14 cellular contexts compared by ENCODE assay signal in the genomic region with DNA sequence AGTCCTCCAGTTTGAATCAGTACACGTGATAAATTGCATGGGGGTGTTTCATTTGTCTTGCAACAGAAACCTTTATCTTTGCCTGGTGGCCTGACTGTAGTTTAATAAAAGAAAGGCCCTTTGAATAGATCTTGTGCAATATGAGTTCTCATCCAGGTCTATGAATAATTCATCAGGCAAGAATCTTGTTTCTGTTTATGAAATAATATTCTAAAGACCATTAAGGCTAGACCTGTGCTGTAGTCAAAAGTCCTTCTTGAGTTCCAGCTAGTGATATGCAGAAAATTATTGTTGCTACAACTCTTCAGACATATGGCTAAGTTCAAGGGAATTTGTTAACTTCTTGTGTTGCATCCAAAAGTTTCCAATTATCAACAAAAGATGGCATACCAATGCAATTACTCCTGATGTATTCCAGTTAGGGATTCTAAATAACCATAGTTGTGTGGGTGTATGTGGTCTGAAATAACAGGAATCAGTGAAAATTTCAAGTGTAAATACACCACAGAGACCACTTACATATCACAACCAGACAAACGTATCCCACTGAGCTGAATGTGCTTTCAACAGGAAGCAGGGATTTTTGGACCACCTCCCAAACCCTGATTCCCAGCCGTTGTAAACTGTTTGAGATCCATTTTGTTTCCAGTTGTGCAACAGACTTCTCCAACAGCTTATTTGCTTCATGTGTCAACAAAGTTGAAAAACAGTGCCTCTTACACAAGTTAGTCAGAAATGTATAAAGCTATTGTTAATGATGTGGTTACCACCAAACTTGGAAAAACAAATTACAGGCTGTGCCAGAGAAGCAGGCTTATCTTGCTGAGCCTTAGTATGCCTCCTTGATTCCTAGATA. TPM values are rescaled to one million over a fixed set of nuclear protein-coding genes. Genes with fewer than 3 reads are reported as not detected.
A peak's percentile ranks its signal among the peaks of the same experiment; 100 is the strongest.
DNase-seq lines count a peak whose midpoint lies in the region; ATAC-seq and TF ChIP-seq lines count a peak whose summit lies in the region.
"Had no signal": no experiment of that assay in that cellular context is flagged by ENCODE, and none has a peak within 500 bp of the region (broad histone marks: within the 10 kb centered on the region; RNA-seq: fewer than 3 reads in every experiment).

No MANE protein-coding gene starts in this region.

- H3K79me2 ChIP-seq in GM23338 (replicated peaks; ENCODE audit: insufficient read depth), result no peaks in the 10 kb centered on the region
- H3K79me2 ChIP-seq in smooth muscle cell (ENCODE audit: low read depth), result no peaks in the 10 kb centered on the region

- no peak overlapping the region for H3K9ac ChIP-seq in smooth muscle cell (ENCODE audit: low read depth)

- H3F3A ChIP-seq in GM23338 (replicated peaks; ENCODE audit: low read depth) (no peaks in the 10 kb centered on the region), smooth muscle cell (ENCODE audit: low read depth) (no peaks in the 10 kb centered on the region)

- H3K9me3 Mint-ChIP-seq in GM23338 (peaks cover 10% of the 10 kb centered on the region), brain (peaks cover 3 to 16% (median 7%) of the 10 kb centered on the region in 5 experiments), mesothelial cell of epicardium (peaks cover 18% of the 10 kb centered on the region)

- H3K27me3 ChIP-seq in GM23338 (ENCODE audit: insufficient read depth) (no peaks in the 10 kb centered on the region), right atrium auricular region (no peaks in the 10 kb centered on the region), smooth muscle cell (ENCODE audit: low read depth) (no peaks in the 10 kb centered on the region)

- H3K4me1 ChIP-seq in GM23338 (ENCODE audit: insufficient read depth), result no peaks in the 10 kb centered on the region
- peaks cover 0 to 4% of the 10 kb centered on the region in 2 donors for H3K4me1 ChIP-seq in right atrium auricular region
- H3K4me1 ChIP-seq in smooth muscle cell (ENCODE audit: low read depth), result no peaks in the 10 kb centered on the region
- H3K4me1 ChIP-seq: psoas muscle had no signal

- no peak overlapping the region for H3K27ac Mint-ChIP-seq in GM23338
- H3K27ac Mint-ChIP-seq in brain, result peak overlapping the region in 3 of 5 experiments; percentile 7 to 80 (median 48)
- H3K27ac Mint-ChIP-seq in mesothelial cell of epicardium, result no peak overlapping the region
- H3K27ac Mint-ChIP-seq: activated naive CD4-positive, alpha-beta T cell treated with anti-CD3 and anti-CD28 coated beads, Interleukin-2, amount 10 ng/mL, durations not matched to agents 7 days and 5 days; IgD-negative memory B cell had no signal

- H2AFZ ChIP-seq in GM23338 (peak overlapping the region; percentile 63; the same call in 1 of the 2 replicates), smooth muscle cell (ENCODE audit: low read depth) (no peak overlapping the region)

- H3K36me3 Mint-ChIP-seq in GM23338 (ENCODE audit: low read depth) (peaks cover 3% of the 10 kb centered on the region), brain (no peaks in the 10 kb centered on the region), mesothelial cell of epicardium (no peaks in the 10 kb centered on the region)
- H3K36me3 Mint-ChIP-seq: activated naive CD4-positive, alpha-beta T cell treated with anti-CD3 and anti-CD28 coated beads, Interleukin-2, amount 10 ng/mL, durations not matched to agents 7 days and 5 days; IgD-negative memory B cell had no signal

- 10% methylated on average over 3 of the region's 3 CpGs for WGBS in smooth muscle cell (ENCODE audit: low lambda C conversion rate)

- no peak overlapping the region for H3K4me3 Mint-ChIP-seq in GM23338
- H3K4me3 Mint-ChIP-seq in brain, result no peak overlapping the region
- no peak overlapping the region for H3K4me3 Mint-ChIP-seq in mesothelial cell of epicardium
- H3K4me3 Mint-ChIP-seq: activated naive CD4-positive, alpha-beta T cell treated with anti-CD3 and anti-CD28 coated beads, Interleukin-2, amount 10 ng/mL, durations not matched to agents 7 days and 5 days; IgD-negative memory B cell had no signal

- H3K36me3 ChIP-seq in GM23338 (ENCODE audit: insufficient read depth) (no peaks in the 10 kb centered on the region), right atrium auricular region (no peaks in the 10 kb centered on the region), smooth muscle cell (ENCODE audit: low read depth) (no peaks in the 10 kb centered on the region)

- peaks cover 0 to 8% of the 10 kb centered on the region in 2 donors for H3K9me3 ChIP-seq in right atrium auricular region
- no peaks in the 10 kb centered on the region for H3K9me3 ChIP-seq in smooth muscle cell (replicated peaks; ENCODE audit: low read depth)

- H4K20me1 ChIP-seq in GM23338 (replicated peaks; ENCODE audit: insufficient read depth) (no peaks in the 10 kb centered on the region), smooth muscle cell (ENCODE audit: low read depth) (no peaks in the 10 kb centered on the region)

- no peak overlapping the region for H3K4me3 ChIP-seq in GM23338
- H3K4me3 ChIP-seq in right atrium auricular region, result no peak overlapping the region
- no peak overlapping the region for H3K4me3 ChIP-seq in smooth muscle cell
- H3K4me3 ChIP-seq: psoas muscle had no signal

- no peak for ATAC-seq in GM23338

- H3K4me1 Mint-ChIP-seq in GM23338, result no peaks in the 10 kb centered on the region
- peaks cover 7% of the 10 kb centered on the region for H3K4me1 Mint-ChIP-seq in brain
- H3K4me1 Mint-ChIP-seq in mesothelial cell of epicardium, result no peaks in the 10 kb centered on the region
- H3K4me1 Mint-ChIP-seq: activated naive CD4-positive, alpha-beta T cell treated with anti-CD3 and anti-CD28 coated beads, Interleukin-2, amount 10 ng/mL, durations not matched to agents 7 days and 5 days; IgD-negative memory B cell had no signal

- H3K27ac ChIP-seq in GM23338 (ENCODE audit: low read depth) (no peak overlapping the region), right atrium auricular region (peak overlapping the region in 1 of 2 donors; percentile 37), smooth muscle cell (ENCODE audit: low read depth) (peak overlapping the region; percentile 78)
- H3K27ac ChIP-seq: psoas muscle had no signal

- H3K4me2 ChIP-seq in GM23338 (no peak overlapping the region), smooth muscle cell (peak overlapping the region; percentile 55)

- TF ChIP-seq CTCF in GM23338 (conservative IDR thresholded peaks at IDR 0.05; ENCODE audit: low read depth in 2 of 2) (no peak), brain (conservative IDR thresholded peaks at IDR 0.05) (no peak), right atrium auricular region (IDR thresholded peaks at IDR 0.05) (no peak), smooth muscle cell (IDR thresholded peaks at IDR 0.05; ENCODE audit: borderline replicate concordance, insufficient read depth, poor library complexity, severe bottlenecking) (no peak), mesothelial cell of epicardium (IDR thresholded peaks at IDR 0.05; ENCODE audit: unreplicated experiment) (no peak)

- H3K27me3 Mint-ChIP-seq in GM23338 (ENCODE audit: insufficient read depth, low read depth, poor library complexity) (no peaks in the 10 kb centered on the region), brain (peaks cover 4% of the 10 kb centered on the region), mesothelial cell of epicardium (ENCODE audit: low read depth) (peaks cover 5% of the 10 kb centered on the region)
- H3K27me3 Mint-ChIP-seq: activated naive CD4-positive, alpha-beta T cell treated with anti-CD3 and anti-CD28 coated beads, Interleukin-2, amount 10 ng/mL, durations not matched to agents 7 days and 5 days; IgD-negative memory B cell had no signal

- H3K9me2 ChIP-seq in GM23338 (ENCODE audit: insufficient read depth), result 0 out of 2 replicates have a peak, but pooled peaks cover 4% of the 10 kb centered on the region

- no peak for DNase-seq in GM23338 (ENCODE audit: low spot score)
- peak; percentile 68 for DNase-seq in right atrium auricular region (ENCODE audit: low spot score)
- no peak for DNase-seq in smooth muscle cell (lab: John Stamatoyannopoulos, UW; ENCODE audit: unreplicated experiment)
- DNase-seq in mesothelial cell of epicardium (ENCODE audit: low spot score in 2 of 2, unreplicated experiment in 2 of 2), result no peak
- no peak for DNase-seq in HPDE6-E6E7 (ENCODE audit: extremely low spot score)
- no peak for DNase-seq in NCI-H2196 (lab: John Stamatoyannopoulos, UW; ENCODE audit: unreplicated experiment)
- DNase-seq in hypothalamus (lab: John Stamatoyannopoulos, UW), result no peak
- DNase-seq: activated naive CD4-positive, alpha-beta T cell treated with anti-CD3 and anti-CD28 coated beads, Interleukin-2, amount 10 ng/mL, durations not matched to agents 7 days and 5 days; kidney; NCI-H2171 treated with DMSO at 0.1 percent for 48 hours; SHP77 treated with DMSO at 0.1 percent for 48 hours had no signal

TF ChIP-seq in GM23338, 12 proteins besides CTCF, POLR2A, EP300 and RAD21:
- TF ChIP-seq EZH2phosphoT487 (IDR thresholded peaks at IDR 0.05; ENCODE audit: unreplicated experiment) (no peak), EZH2 (IDR thresholded peaks at IDR 0.05; ENCODE audit: low read depth, unreplicated experiment) (no peak), STAT1 (IDR thresholded peaks at IDR 0.05; ENCODE audit: unreplicated experiment) (no peak)

RNA-seq across cellular contexts. Expression of gene BICC1, which starts 54.7 kb away (rescaled TPM):
- 2.1 and 2.2 TPM in 2 replicates for total RNA-seq in GM23338 (2014; rRNA removed; shearing (Covaris generic))
- polyA plus RNA-seq in GM23338 (2016; fragmentation: Nextera tagmentation; extraction: Ambion mirVana) (0.94 and 1.3 TPM in 2 replicates), brain (ENCODE audit: insufficient read depth, low read depth, low replicate concordance) (0.49 TPM), smooth muscle cell (7.5 and 7.9 TPM in 2 replicates)
- total RNA-seq in right atrium auricular region (10 to 100 TPM in 1 of 2 donors, 1 to 10 TPM in 1; 8.3 to 15.7 TPM), smooth muscle cell (23.0 and 31.8 TPM in 2 replicates), mesothelial cell of epicardium (8.7 to 9.9 TPM (median 9.3 TPM) in 3 replicates)
- polyA plus RNA-seq: IgD-negative memory B cell had no signal

Comparison
In these comparisons a context has a peak if more than half of its experiments do, and no peak if none do; other contexts are left out.
1. H3K27ac Mint-ChIP-seq: peak in brain (3 of 5); none in GM23338 (single experiment) and mesothelial cell of epicardium (single experiment).